In the genomic region with DNA sequence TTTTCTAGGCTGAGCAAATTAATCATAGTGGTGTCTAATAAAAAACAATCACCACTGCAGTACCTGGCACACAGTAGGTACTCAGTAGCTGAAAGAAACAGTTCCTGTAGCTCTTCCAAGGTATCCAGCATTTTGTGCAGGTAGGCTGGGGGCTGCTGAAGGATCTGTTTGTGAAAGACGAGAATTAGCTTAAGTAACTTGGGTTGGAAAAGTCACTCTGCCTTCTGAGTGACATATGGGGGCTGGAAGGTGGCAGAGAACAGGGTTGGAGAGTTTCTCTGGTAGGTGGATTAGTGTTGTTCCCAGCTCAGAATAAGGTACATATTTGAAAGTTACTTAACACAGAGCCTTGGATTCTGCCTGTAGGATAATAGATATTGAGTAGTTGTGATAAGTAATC, we compare ENCODE assay signal across 9 cellular contexts.
DNase-seq lines count a peak whose midpoint lies in the region; ATAC-seq and TF ChIP-seq lines count a peak whose summit lies in the region.
"Had no signal": no experiment of that assay in that cellular context is flagged by ENCODE, and none has a peak within 500 bp of the region (broad histone marks: within the 10 kb centered on the region; RNA-seq: fewer than 3 reads in every experiment).

No MANE protein-coding gene starts in this region.

- no peaks in the 10 kb centered on the region for H3K9me3 Mint-ChIP-seq in Caco-2 (ENCODE audit: unreplicated experiment)

- intact Hi-C loops in Caco-2 (cut with micrococcal nuclease; ENCODE audit: unreplicated experiment) (no loop called here), IMR-90 (cut with micrococcal nuclease) (no loop called here)

- H3K4me3 ChIP-seq in Caco-2 (ENCODE audit: low read depth, low read length) (no peak overlapping the region), IMR-90 (ENCODE audit: insufficient read depth, low read depth, low read length) (no peak overlapping the region), ectodermal cell (ENCODE audit: insufficient read depth, low read depth, low read length) (no peak overlapping the region), parathyroid adenoma (ENCODE audit: low read depth, low read length) (no peak overlapping the region)
- H3K4me3 ChIP-seq: K562 had no signal

- H3K9ac ChIP-seq in IMR-90 (ENCODE audit: low read depth, low read length) (no peak overlapping the region), parathyroid adenoma (no peak overlapping the region)

- H4K8ac ChIP-seq in IMR-90 (ENCODE audit: low read depth in 2 of 2, low read length in 2 of 2), result peak overlapping the region; percentile 33 to 72; a peak in 2 of 4 replicates

- peaks cover 10% of the 10 kb centered on the region for H3K9me1 ChIP-seq in IMR-90 (ENCODE audit: insufficient read depth, low read length)

- peak overlapping the region; percentile 54 for H3K27ac Mint-ChIP-seq in Caco-2 (ENCODE audit: unreplicated experiment)

- peaks cover 43 to 67% of the 10 kb centered on the region in 2 experiments for H3K79me1 ChIP-seq in IMR-90 (ENCODE audit: low read depth in 1 of 2, low read length in 2 of 2)

- no peak overlapping the region for H3K23ac ChIP-seq in IMR-90 (ENCODE audit: low read depth, low read length)

- H2BK120ac ChIP-seq in IMR-90 (ENCODE audit: low read depth, low read length), result no peak overlapping the region

- TF ChIP-seq CTCF in Caco-2 (IDR thresholded peaks at IDR 0.05; ENCODE audit: insufficient read depth in 1 of 2, low read depth in 1 of 2, low read length in 1 of 2, severe bottlenecking in 1 of 2, unreplicated experiment in 1 of 2), result no peak
- TF ChIP-seq CTCF in IMR-90 (conservative IDR thresholded peaks at IDR 0.05; ENCODE audit: low read depth, low read length), result no peak
- TF ChIP-seq CTCF in parathyroid adenoma (IDR thresholded peaks at IDR 0.05), result no peak

- in situ Hi-C loops in IMR-90 (cut with MboI; ENCODE audit: low sequenced_read_pairs), result no loop called here

- POLR2A ChIA-PET in Caco-2 (lab: Charles Lee), result no interaction called here
- POLR2A ChIA-PET in IMR-90 (lab: Charles Lee; ENCODE audit: unreplicated experiment), result no interaction called here

- peaks cover 34% of the 10 kb centered on the region for H3K4me1 ChIP-seq in Caco-2
- peaks cover 8% of the 10 kb centered on the region; the same call in 1 of the 2 replicates for H3K4me1 ChIP-seq in IMR-90 (ENCODE audit: control insufficient read depth, insufficient read depth, low read length)
- peaks cover 40% of the 10 kb centered on the region for H3K4me1 ChIP-seq in ectodermal cell (ENCODE audit: control insufficient read depth, insufficient read depth, low read length)
- H3K4me1 ChIP-seq in parathyroid adenoma, result peaks cover 24% of the 10 kb centered on the region

- no TSS peak for BruUV-seq in Caco-2 (replicated peaks; lab: Mats Ljungman, UMichigan)
- BruUV-seq in IMR-90 (replicated peaks; lab: Mats Ljungman, UMichigan), result no TSS peak

- no peak overlapping the region for H2BK20ac ChIP-seq in IMR-90 (ENCODE audit: low read depth, low read length)

- no peak overlapping the region for H3K14ac ChIP-seq in IMR-90 (replicated peaks; ENCODE audit: low read depth, low read length)

- H2AK5ac ChIP-seq in IMR-90 (ENCODE audit: low read depth, low read length), result peak overlapping the region; percentile 60; the same call in 1 of the 2 replicates

- no peaks in the 10 kb centered on the region for H3K9me3 ChIP-seq in Caco-2
- no peaks in the 10 kb centered on the region for H3K9me3 ChIP-seq in IMR-90 (ENCODE audit: control insufficient read depth, insufficient read depth, low read length)
- H3K9me3 ChIP-seq in ectodermal cell (ENCODE audit: control insufficient read depth, low read length), result no peaks in the 10 kb centered on the region
- H3K9me3 ChIP-seq in parathyroid adenoma (ENCODE audit: control insufficient read depth, low read length), result no peaks in the 10 kb centered on the region

- no peak overlapping the region for H3K4me3 Mint-ChIP-seq in Caco-2 (ENCODE audit: unreplicated experiment)

- no peaks in the 10 kb centered on the region for H3K27me3 Mint-ChIP-seq in Caco-2 (ENCODE audit: insufficient read depth, unreplicated experiment)

- no peak overlapping the region for H3K18ac ChIP-seq in IMR-90 (ENCODE audit: low read depth, low read length)

- CTCF ChIA-PET in Caco-2 (lab: Charles Lee) (no interaction called here), IMR-90 (lab: Yijun Ruan, JAX) (no interaction called here)

- no peaks in the 10 kb centered on the region for H3K36me3 ChIP-seq in Caco-2 (ENCODE audit: control insufficient read depth, insufficient read depth, low read length)
- H3K36me3 ChIP-seq in IMR-90 (ENCODE audit: control insufficient read depth, insufficient read depth, low read length), result no peaks in the 10 kb centered on the region
- H3K36me3 ChIP-seq in ectodermal cell (ENCODE audit: control insufficient read depth, insufficient read depth, low read length), result no peaks in the 10 kb centered on the region
- H3K36me3 ChIP-seq in parathyroid adenoma (ENCODE audit: control insufficient read depth, insufficient read depth, low read length), result no peaks in the 10 kb centered on the region

- no peak for DNase-seq in Caco-2
- no peak for DNase-seq in IMR-90
- DNase-seq in anterior cingulate cortex (lab: John Stamatoyannopoulos, UW), result no peak
- no peak for DNase-seq in activated effector memory CD4-positive, alpha-beta T cell treated with Interleukin-2 at 50 U/mL for 16 hours

- H2BK5ac ChIP-seq in IMR-90 (ENCODE audit: low read depth, low read length, poor library complexity, severe bottlenecking), result no peak overlapping the region

- H3K4me2 ChIP-seq in IMR-90 (ENCODE audit: low read depth, low read length) (no peak overlapping the region), parathyroid adenoma (ENCODE audit: low read length) (no peak overlapping the region)

- TF ChIP-seq POLR2A in IMR-90 (IDR thresholded peaks at IDR 0.05; ENCODE audit: low read depth, low read length), result no peak

- H3K27ac ChIP-seq in IMR-90 (ENCODE audit: insufficient read depth, low read length) (no peak overlapping the region), ectodermal cell (ENCODE audit: insufficient read depth, low read depth, low read length, poor library complexity, severe bottlenecking) (peak overlapping the region; percentile 11), parathyroid adenoma (peak overlapping the region; percentile 21)

- dilution Hi-C loops in IMR-90 (cut with HindIII; ENCODE audit: low sequenced_read_pairs, unreplicated experiment), result no loop called here

- no peak overlapping the region; the same call in 2 of the 3 replicates for H2BK15ac ChIP-seq in IMR-90 (ENCODE audit: low read depth, low read length)

- no peak overlapping the region for H4K91ac ChIP-seq in IMR-90 (ENCODE audit: insufficient read depth, low read depth, low read length)

- H2AK9ac ChIP-seq in IMR-90 (replicated peaks; ENCODE audit: low read depth, low read length, poor library complexity), result no peak overlapping the region

- H2AFZ ChIP-seq in IMR-90 (replicated peaks; ENCODE audit: low read length, poor library complexity) (no peak overlapping the region), parathyroid adenoma (peak overlapping the region; percentile 61)

- no peak overlapping the region for H4K5ac ChIP-seq in IMR-90 (ENCODE audit: low read depth, low read length)

- H3K4me1 Mint-ChIP-seq in Caco-2 (ENCODE audit: low read depth, unreplicated experiment), result peaks cover 53% of the 10 kb centered on the region

- H3K56ac ChIP-seq in IMR-90 (ENCODE audit: extremely low read depth, insufficient read depth, low read length), result no peak overlapping the region

- ATAC-seq in IMR-90 (ENCODE audit: low read depth) (no peak), GM21619 (IDR thresholded peaks at IDR 0.05; ENCODE audit: unreplicated experiment) (no peak), GM18868 (IDR thresholded peaks at IDR 0.05; ENCODE audit: unreplicated experiment) (no peak)

- no CpG with 5 or more reads among the region's 1 CpG for WGBS in IMR-90 (ENCODE audit: extremely low coverage in 2 of 2, insufficient read length in 1 of 2), 2 experiments
- 44 to 47% methylated on average over 1 of the region's 1 CpG for WGBS in ectodermal cell, 2 experiments

- peaks cover 7% of the 10 kb centered on the region for H3K36me3 Mint-ChIP-seq in Caco-2 (ENCODE audit: insufficient read depth, unreplicated experiment)

- no peaks in the 10 kb centered on the region for H4K20me1 ChIP-seq in IMR-90 (ENCODE audit: insufficient read depth, low read length)

- no peak for TF ChIP-seq RAD21 in IMR-90 (IDR thresholded peaks at IDR 0.05; ENCODE audit: low read length)

- peaks cover 23% of the 10 kb centered on the region for H3K79me2 ChIP-seq in parathyroid adenoma

- H3K27me3 ChIP-seq in Caco-2 (replicated peaks; ENCODE audit: control insufficient read depth, insufficient read depth, low read length) (no peaks in the 10 kb centered on the region), IMR-90 (ENCODE audit: control insufficient read depth, insufficient read depth, low read length) (no peaks in the 10 kb centered on the region), ectodermal cell (ENCODE audit: control insufficient read depth, insufficient read depth, low read length, poor library complexity, severe bottlenecking) (no peaks in the 10 kb centered on the region), parathyroid adenoma (ENCODE audit: control insufficient read depth, insufficient read depth, low read length) (no peaks in the 10 kb centered on the region)

- peak overlapping the region; percentile 46; the same call in 1 of the 2 replicates for H3K4ac ChIP-seq in IMR-90 (ENCODE audit: low read depth, low read length)

TF ChIP-seq in IMR-90, 13 proteins besides CTCF, POLR2A, EP300 and RAD21 (continues in another document):
- TF ChIP-seq FOS (IDR thresholded peaks at IDR 0.05; ENCODE audit: low read depth, low read length), result no peak
- no peak for TF ChIP-seq BHLHE40 (IDR thresholded peaks at IDR 0.05; ENCODE audit: low read depth, low read length)
- no peak for TF ChIP-seq MAFK (IDR thresholded peaks at IDR 0.05; ENCODE audit: low read depth, low read length)
- no peak for TF ChIP-seq RCOR1 (IDR thresholded peaks at IDR 0.05; ENCODE audit: insufficient replicate concordance, low read length)
- no peak for TF ChIP-seq CHD1 (IDR thresholded peaks at IDR 0.05; ENCODE audit: low read depth, low read length)
- no peak for TF ChIP-seq MXI1 (IDR thresholded peaks at IDR 0.05; ENCODE audit: borderline replicate concordance, low read depth, low read length)
- no peak for TF ChIP-seq SMC3 (IDR thresholded peaks at IDR 0.05; ENCODE audit: low read depth, low read length)
- TF ChIP-seq, protein P1, sequence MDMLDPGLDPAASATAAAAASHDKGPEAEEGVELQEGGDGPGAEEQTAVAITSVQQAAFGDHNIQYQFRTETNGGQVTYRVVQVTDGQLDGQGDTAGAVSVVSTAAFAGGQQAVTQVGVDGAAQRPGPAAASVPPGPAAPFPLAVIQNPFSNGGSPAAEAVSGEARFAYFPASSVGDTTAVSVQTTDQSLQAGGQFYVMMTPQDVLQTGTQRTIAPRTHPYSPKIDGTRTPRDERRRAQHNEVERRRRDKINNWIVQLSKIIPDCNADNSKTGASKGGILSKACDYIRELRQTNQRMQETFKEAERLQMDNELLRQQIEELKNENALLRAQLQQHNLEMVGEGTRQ (IDR thresholded peaks at IDR 0.05; ENCODE audit: low read depth, low read length), result no peak
- TF ChIP-seq MAZ (IDR thresholded peaks at IDR 0.05; ENCODE audit: borderline replicate concordance, low read depth, low read length), result no peak
- TF ChIP-seq RFX5 (IDR thresholded peaks at IDR 0.05; ENCODE audit: low read depth, low read length), result no peak
- TF ChIP-seq CEBPB (IDR thresholded peaks at IDR 0.05; ENCODE audit: low read depth, low read length), result no peak
